In genomic region chr10:29119374-29119773, GRCh38 we compare ENCODE assay signal across 8 cellular contexts.
DNase-seq lines count a peak whose midpoint lies in the region; ATAC-seq and TF ChIP-seq lines count a peak whose summit lies in the region.

No MANE protein-coding gene starts in this region.

- H3K4me1 ChIP-seq in OCI-LY1 (ENCODE audit: insufficient read depth, low read length, severe bottlenecking) (no peaks in the 10 kb centered on the region), testis (no peaks in the 10 kb centered on the region)

- no peaks in the 10 kb centered on the region for H3K36me3 ChIP-seq in OCI-LY1 (ENCODE audit: insufficient read depth, low read length)
- no peaks in the 10 kb centered on the region for H3K36me3 ChIP-seq in testis (ENCODE audit: low read depth, missing control alignments)

- DNase-seq in Right ventricle myocardium superior (peak; percentile 54), cardiac septum (ENCODE audit: low spot score) (no peak), germinal center (ENCODE audit: low spot score) (peak; percentile 8), testis (peak; percentile 77), NCI-H2081 treated with DMSO at 0.1 percent for 48 hours (lab: John Stamatoyannopoulos, UW) (no peak)
- no peak for DNase-seq in NK-92 treated with Interleukin-12 subunit alpha and Interleukin-12 subunit beta, amount 100 ng/mL, for 24 hours (lab: John Stamatoyannopoulos, UW)

- no peaks in the 10 kb centered on the region for H3K79me2 ChIP-seq in OCI-LY1 (ENCODE audit: insufficient read depth, low read length)

- TF ChIP-seq POLR2A in testis (IDR thresholded peaks at IDR 0.05), result no peak

- H3K9me2 ChIP-seq in OCI-LY1 (ENCODE audit: low read depth, low read length), result no peaks in the 10 kb centered on the region

- intact Hi-C loops in Right ventricle myocardium superior (cut with DNase I), result no loop called here
- intact Hi-C loops in cardiac septum (cut with DNase I), result no loop called here
- intact Hi-C loops in testis (cut with DNase I; ENCODE audit: low total_unique reads), result no loop called here

- no peaks in the 10 kb centered on the region for H3F3A ChIP-seq in OCI-LY1 (ENCODE audit: insufficient read depth, low read length)

- H3K9me3 ChIP-seq in OCI-LY1 (ENCODE audit: low read length) (peaks cover 9% of the 10 kb centered on the region), testis (no peaks in the 10 kb centered on the region)

- TF ChIP-seq CTCF in OCI-LY1 (IDR thresholded peaks at IDR 0.05; ENCODE audit: low read length), result peak; percentile 42; the same call in 1 of the 2 replicates
- peak in 2 of 3 experiments; percentile 41 to 46 for TF ChIP-seq CTCF in testis (IDR thresholded peaks at IDR 0.05)

- 40 to 41% methylated on average over 8 of the region's 8 CpGs for WGBS in testis, 2 donors

- H3K27me3 ChIP-seq in OCI-LY1 (ENCODE audit: insufficient read depth, low read length) (no peaks in the 10 kb centered on the region), testis (no peaks in the 10 kb centered on the region)

- H3K4me3 ChIP-seq in OCI-LY1 (ENCODE audit: low read depth, low read length, poor library complexity, severe bottlenecking) (no peak overlapping the region), testis (peak overlapping the region in 1 of 2 donors; percentile 33)

- no peak overlapping the region for H3K4me2 ChIP-seq in OCI-LY1 (ENCODE audit: low read length)

- no peak overlapping the region for H3K9ac ChIP-seq in OCI-LY1 (ENCODE audit: low read length)

- no peaks in the 10 kb centered on the region for H4K20me1 ChIP-seq in OCI-LY1 (ENCODE audit: insufficient read depth, low read length)

- H3K27ac ChIP-seq in OCI-LY1 (ENCODE audit: low read depth, low read length, poor library complexity, severe bottlenecking) (no peak overlapping the region), testis (no peak overlapping the region)

- H2AFZ ChIP-seq in OCI-LY1 (ENCODE audit: low read length), result no peak overlapping the region

- ATAC-seq in Right ventricle myocardium superior (ENCODE audit: poor library complexity) (peak; percentile 41), GM21529 (IDR thresholded peaks at IDR 0.05; ENCODE audit: unreplicated experiment) (no peak)

Comparison
In these comparisons a context has a peak if more than half of its experiments do, and no peak if none do; other contexts are left out.
1. DNase-seq: peak in Right ventricle myocardium superior (single experiment), germinal center (single experiment) and testis (single experiment); none in cardiac septum (single experiment), NK-92 treated with Interleukin-12 subunit alpha and Interleukin-12 subunit beta, amount 100 ng/mL, for 24 hours (single experiment) and NCI-H2081 treated with DMSO at 0.1 percent for 48 hours (single experiment).